ENCODE assay signal across 1 cellular context in genomic region chr5:67015577-67016290, GRCh38.
TF ChIP-seq lines count a peak whose summit lies in the region.

No MANE protein-coding gene starts in this region.

TF ChIP-seq in HEK293, 187 proteins besides CTCF, POLR2A, EP300 and RAD21 (continued from another document and continues in another):
- peak; percentile 98 for TF ChIP-seq ATF2 (tag by site-specific recombination; IDR thresholded peaks at IDR 0.05; ENCODE audit: low read depth)
- peak; percentile 79 for TF ChIP-seq PRDM10 (tag by site-specific recombination; IDR thresholded peaks at IDR 0.05)
- peak; percentile 24; the same call in 1 of the 2 replicates for TF ChIP-seq ZBTB20 (tag by site-specific recombination; IDR thresholded peaks at IDR 0.05)
- TF ChIP-seq ZNF776 (tag by site-specific recombination; IDR thresholded peaks at IDR 0.05; ENCODE audit: borderline replicate concordance), result no peak
- peak; percentile 33; the same call in 1 of the 2 replicates for TF ChIP-seq ZNF610 (tag by site-specific recombination; IDR thresholded peaks at IDR 0.05; ENCODE audit: borderline replicate concordance)
- TF ChIP-seq SETDB1 (IDR thresholded peaks at IDR 0.05; ENCODE audit: insufficient read length, low read length), result no peak
- peak; percentile 90 for TF ChIP-seq KLF8 (tag by site-specific recombination; IDR thresholded peaks at IDR 0.05)
- TF ChIP-seq ZSCAN16 (tag by site-specific recombination; IDR thresholded peaks at IDR 0.05), result 0 out of 2 replicates have a peak, but pooled peaks have one; percentile 28
- peak; percentile 66 for TF ChIP-seq WT1 (tag by site-specific recombination; IDR thresholded peaks at IDR 0.05)
- TF ChIP-seq ZNF404 (tag by site-specific recombination; IDR thresholded peaks at IDR 0.05), result no peak
- TF ChIP-seq ZNF837 (tag by site-specific recombination; IDR thresholded peaks at IDR 0.05), result no peak
- TF ChIP-seq ZNF792 (tag by site-specific recombination; IDR thresholded peaks at IDR 0.05), result no peak
- no peak for TF ChIP-seq ZNF274 (IDR thresholded peaks at IDR 0.05; ENCODE audit: low read length)
- TF ChIP-seq ZNF274 (tag by site-specific recombination; IDR thresholded peaks at IDR 0.05; ENCODE audit: borderline replicate concordance), result no peak
- TF ChIP-seq ZNF184 (tag by site-specific recombination; IDR thresholded peaks at IDR 0.05), result peak; percentile 77
- peak; percentile 70; the same call in 1 of the 2 replicates for TF ChIP-seq OVOL3 (tag by site-specific recombination; IDR thresholded peaks at IDR 0.05)
- peak; percentile 42 for TF ChIP-seq ZBTB8A (tag by site-specific recombination; IDR thresholded peaks at IDR 0.05)
- TF ChIP-seq HOXA7 (CRISPR knock-in tag; IDR thresholded peaks at IDR 0.05; ENCODE audit: borderline replicate concordance), result no peak
- TF ChIP-seq ZNF155 (tag by site-specific recombination; IDR thresholded peaks at IDR 0.05), result no peak
- TF ChIP-seq ZFP41 (tag by site-specific recombination; IDR thresholded peaks at IDR 0.05; ENCODE audit: borderline replicate concordance), result no peak
- no peak for TF ChIP-seq ZNF37A (tag by site-specific recombination; IDR thresholded peaks at IDR 0.05)
- TF ChIP-seq ZNF18 (tag by site-specific recombination; IDR thresholded peaks at IDR 0.05), result peak; percentile 58; the same call in 1 of the 2 replicates
- peak; percentile 98 for TF ChIP-seq HIC1 (tag by site-specific recombination; IDR thresholded peaks at IDR 0.05)
- TF ChIP-seq REST (tag by site-specific recombination; IDR thresholded peaks at IDR 0.05), result no peak
- peak; percentile 62; the same call in 1 of the 2 replicates for TF ChIP-seq PRDM4 (tag by site-specific recombination; IDR thresholded peaks at IDR 0.05)
- 0 out of 2 replicates have a peak, but pooled peaks have one; percentile 27 for TF ChIP-seq ZSCAN30 (tag by site-specific recombination; IDR thresholded peaks at IDR 0.05)
- TF ChIP-seq SP2 (tag by site-specific recombination; IDR thresholded peaks at IDR 0.05), result no peak
- TF ChIP-seq ZNF513 (tag by site-specific recombination; IDR thresholded peaks at IDR 0.05), result no peak
- no peak for TF ChIP-seq ZNF560 (tag by site-specific recombination; IDR thresholded peaks at IDR 0.05; ENCODE audit: borderline replicate concordance)
- TF ChIP-seq GLIS1 (tag by site-specific recombination; IDR thresholded peaks at IDR 0.05), result no peak; the same call in 1 of the 2 replicates
- peak; percentile 96 for TF ChIP-seq ZSCAN23 (tag by site-specific recombination; IDR thresholded peaks at IDR 0.05)
- no peak for TF ChIP-seq ZNF48 (tag by site-specific recombination; IDR thresholded peaks at IDR 0.05)
- TF ChIP-seq KLF9 (tag by site-specific recombination; IDR thresholded peaks at IDR 0.05; ENCODE audit: low read depth), result no peak
- TF ChIP-seq ZNF26 (tag by site-specific recombination; IDR thresholded peaks at IDR 0.05), result no peak
- TF ChIP-seq ZNF146 (tag by site-specific recombination; IDR thresholded peaks at IDR 0.05), result 0 out of 2 replicates have a peak, but pooled peaks have one; percentile 38
- TF ChIP-seq HOXC10 (CRISPR knock-in tag; IDR thresholded peaks at IDR 0.05), result no peak
- TF ChIP-seq ZNF138 (tag by site-specific recombination; IDR thresholded peaks at IDR 0.05; ENCODE audit: borderline replicate concordance), result no peak
- peak; percentile 16; the same call in 1 of the 2 replicates for TF ChIP-seq ZSCAN5A (tag by site-specific recombination; IDR thresholded peaks at IDR 0.05)
- TF ChIP-seq ZBTB17 (tag by site-specific recombination; IDR thresholded peaks at IDR 0.05), result peak; percentile 92
- TF ChIP-seq GLI4 (tag by site-specific recombination; IDR thresholded peaks at IDR 0.05), result no peak
- TF ChIP-seq ZNF24 (tag by site-specific recombination; IDR thresholded peaks at IDR 0.05), result peak; percentile 95
- TF ChIP-seq FEZF1 (tag by site-specific recombination; IDR thresholded peaks at IDR 0.05), result peak; percentile 99
- TF ChIP-seq GLIS2 (tag by site-specific recombination; IDR thresholded peaks at IDR 0.05), result no peak
